15 cellular contexts compared by ENCODE assay signal in the genomic region with DNA sequence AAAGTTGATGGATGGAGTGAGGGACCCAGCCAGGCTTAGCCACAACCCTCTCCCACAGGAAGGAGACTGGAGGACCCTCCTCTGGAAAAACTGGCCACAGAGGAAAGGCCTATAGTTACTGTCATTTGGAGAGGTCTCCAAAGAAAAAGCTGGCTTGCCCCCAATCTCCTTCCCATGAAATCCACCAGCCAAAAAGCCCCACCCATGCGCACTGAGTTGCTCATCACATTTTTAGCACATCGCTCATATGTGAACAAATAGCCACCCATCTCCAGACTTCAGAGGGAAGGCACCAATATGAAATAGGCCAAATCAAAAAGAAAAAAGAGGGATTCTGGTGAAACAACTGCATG. TPM values are rescaled to one million over a fixed set of nuclear protein-coding genes. Genes with fewer than 3 reads are reported as not detected.
DNase-seq lines count a peak whose midpoint lies in the region; ATAC-seq and TF ChIP-seq lines count a peak whose summit lies in the region.
"Had no signal": no experiment of that assay in that cellular context is flagged by ENCODE, and none has a peak within 500 bp of the region (broad histone marks: within the 10 kb centered on the region; RNA-seq: fewer than 3 reads in every experiment).

No MANE protein-coding gene starts in this region.

- H3K9me3 Mint-ChIP-seq in activated naive CD8-positive, alpha-beta T cell treated with anti-CD3 and anti-CD28 coated beads, Interleukin-2, amount 50 U/mL, for 24 hours: no peaks in the 10 kb centered on the region
- H3K9me3 Mint-ChIP-seq: activated CD4-positive, alpha-beta T cell treated with anti-CD3 and anti-CD28 coated beads, Interleukin-2, amount 10 ng/mL, durations not matched to agents 24 days and 14 days; H9; memory B cell had no signal

- no peaks in the 10 kb centered on the region for H3K4me1 Mint-ChIP-seq in activated naive CD8-positive, alpha-beta T cell treated with anti-CD3 and anti-CD28 coated beads, Interleukin-2, amount 50 U/mL, for 24 hours
- H3K4me1 Mint-ChIP-seq: activated CD4-positive, alpha-beta T cell treated with anti-CD3 and anti-CD28 coated beads, Interleukin-2, amount 10 ng/mL, durations not matched to agents 24 days and 14 days; CD4-positive, CD25-positive, alpha-beta regulatory T cell; H9; memory B cell had no signal

- H3K27me3 Mint-ChIP-seq in activated naive CD8-positive, alpha-beta T cell treated with anti-CD3 and anti-CD28 coated beads, Interleukin-2, amount 50 U/mL, for 24 hours: no peaks in the 10 kb centered on the region
- H3K27me3 Mint-ChIP-seq: CD4-positive, CD25-positive, alpha-beta regulatory T cell; memory B cell had no signal

- peak; percentile 49 for DNase-seq in AG09309 (ENCODE audit: low read depth)
- DNase-seq in LHCN-M2 (ENCODE audit: low read depth): peak; percentile 80
- peak; percentile 65 to 84 for DNase-seq in cardiac fibroblast (ENCODE audit: low read depth in 2 of 2)
- peak; percentile 88 for DNase-seq in kidney glomerular epithelial cell (lab: John Stamatoyannopoulos, UW)
- DNase-seq in activated naive CD8-positive, alpha-beta T cell treated with anti-CD3 and anti-CD28 coated beads, Interleukin-2, amount 50 U/mL, for 24 hours: no peak
- no peak for DNase-seq in NCI-H748 treated with DMSO at 0.1 percent for 48 hours (lab: John Stamatoyannopoulos, UW)
- DNase-seq: activated CD4-positive, alpha-beta T cell treated with anti-CD3 and anti-CD28 coated beads, Interleukin-2, amount 10 ng/mL, durations not matched to agents 24 days and 14 days; activated effector memory CD4-positive, alpha-beta T cell treated with Interleukin-2 at 50 U/mL for 16 hours; CD4-positive, CD25-positive, alpha-beta regulatory T cell; H9; NCI-H1048; transverse colon had no signal

- TF ChIP-seq CTCF in AG09309 (IDR thresholded peaks at IDR 0.05; ENCODE audit: control insufficient read depth, insufficient read depth, low read depth, low read length, missing control alignments) (no peak), cardiac fibroblast (IDR thresholded peaks at IDR 0.05; ENCODE audit: low read depth, low read length) (no peak)

- no peak overlapping the region for H3K27ac Mint-ChIP-seq in activated naive CD8-positive, alpha-beta T cell treated with anti-CD3 and anti-CD28 coated beads, Interleukin-2, amount 50 U/mL, for 24 hours
- H3K27ac Mint-ChIP-seq: activated CD4-positive, alpha-beta T cell treated with anti-CD3 and anti-CD28 coated beads, Interleukin-2, amount 10 ng/mL, durations not matched to agents 24 days and 14 days; CD4-positive, CD25-positive, alpha-beta regulatory T cell; H9; memory B cell had no signal

- no peak for ATAC-seq in activated naive CD8-positive, alpha-beta T cell treated with anti-CD3 and anti-CD28 coated beads, Interleukin-2, amount 50 U/mL, for 24 hours
- ATAC-seq in GM18868 (IDR thresholded peaks at IDR 0.05; ENCODE audit: unreplicated experiment): no peak
- no peak for ATAC-seq in GM21528 (IDR thresholded peaks at IDR 0.05; ENCODE audit: low FRiP score, unreplicated experiment)

- no peak overlapping the region for H3K4me3 Mint-ChIP-seq in activated naive CD8-positive, alpha-beta T cell treated with anti-CD3 and anti-CD28 coated beads, Interleukin-2, amount 50 U/mL, for 24 hours
- H3K4me3 Mint-ChIP-seq: activated CD4-positive, alpha-beta T cell treated with anti-CD3 and anti-CD28 coated beads, Interleukin-2, amount 10 ng/mL, durations not matched to agents 24 days and 14 days; CD4-positive, CD25-positive, alpha-beta regulatory T cell; H9; memory B cell had no signal

- H3K36me3 Mint-ChIP-seq in activated naive CD8-positive, alpha-beta T cell treated with anti-CD3 and anti-CD28 coated beads, Interleukin-2, amount 50 U/mL, for 24 hours (ENCODE audit: low read depth): peaks cover 7% of the 10 kb centered on the region

- H3K4me3 ChIP-seq in AG09309 (ENCODE audit: control insufficient read depth, low read depth, low read length): no peak overlapping the region
- no peak overlapping the region for H3K4me3 ChIP-seq in cardiac fibroblast (replicated peaks in 1 of 2; ENCODE audit: low read depth in 2 of 2, low read length in 2 of 2)
- H3K4me3 ChIP-seq: transverse colon had no signal

RNA-seq across cellular contexts. Expression of gene QSOX1, which starts 36.9 kb away (rescaled TPM):
- total RNA-seq in LHCN-M2 (2014; rRNA removed): 168 and 254 TPM in 2 replicates
- 254 TPM for polyA plus RNA-seq in LHCN-M2 (2012)

Comparison
In these comparisons a context has a peak if more than half of its experiments do, and no peak if none do; other contexts are left out.
1. DNase-seq: peak in AG09309 (single experiment), LHCN-M2 (single experiment), cardiac fibroblast (2 of 2) and kidney glomerular epithelial cell (single experiment); none in activated naive CD8-positive, alpha-beta T cell treated with anti-CD3 and anti-CD28 coated beads, Interleukin-2, amount 50 U/mL, for 24 hours (single experiment) and NCI-H748 treated with DMSO at 0.1 percent for 48 hours (single experiment).